In the genomic region with DNA sequence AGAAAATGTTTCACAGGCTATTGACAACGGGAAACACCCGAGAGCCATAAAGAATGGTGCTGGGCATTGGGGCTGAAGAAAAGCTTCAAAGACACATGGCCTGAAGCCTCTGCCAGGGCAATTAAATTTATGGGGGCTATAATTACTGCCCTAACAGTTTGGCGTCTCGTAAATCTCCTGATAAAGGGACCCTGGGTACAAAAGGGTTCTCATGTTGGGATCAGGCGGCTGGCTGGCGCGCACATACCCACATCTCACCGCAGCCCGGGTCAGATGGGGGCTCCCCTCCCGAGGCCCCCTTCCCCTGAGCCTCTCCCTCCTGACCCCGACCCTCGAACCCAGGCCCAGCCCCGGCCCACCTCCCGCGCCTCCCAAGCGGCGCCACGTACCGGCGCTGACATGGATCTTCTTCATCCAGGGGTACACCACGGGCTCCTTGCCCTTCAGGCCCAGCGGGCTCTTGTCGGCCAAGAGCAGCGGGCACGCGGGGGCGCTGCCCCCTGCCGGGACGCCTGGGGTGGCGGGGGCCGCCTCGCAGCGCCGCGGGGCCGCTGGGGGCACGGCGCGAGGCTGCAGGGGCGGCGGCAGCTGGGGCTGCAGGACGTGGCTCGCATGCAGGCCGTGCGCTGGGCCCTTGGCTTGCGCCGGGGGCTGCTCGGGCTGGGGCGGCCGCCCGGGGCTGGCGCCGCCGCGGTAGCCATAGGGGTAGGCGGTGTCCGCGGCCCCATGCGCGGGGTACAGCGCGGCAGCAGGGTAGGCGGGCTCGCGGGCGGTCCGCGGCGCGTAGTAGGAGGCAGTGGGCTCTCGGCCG, we compare ENCODE assay signal across 8 cellular contexts. TPM values are rescaled to one million over a fixed set of nuclear protein-coding genes. Genes with fewer than 3 reads are reported as not detected.
DNase-seq lines count a peak whose midpoint lies in the region; ATAC-seq, FAIRE-seq and TF ChIP-seq lines count a peak whose summit lies in the region.

No MANE protein-coding gene starts in this region.

- no peak for TF ChIP-seq CTCF in astrocyte of the spinal cord (IDR thresholded peaks at IDR 0.05; ENCODE audit: low read depth, low read length)

- H3K36me3 Mint-ChIP-seq in memory B cell, result peaks cover 2% of the 10 kb centered on the region

- TF ChIP-seq POLR2A in GM12892 (IDR thresholded peaks at IDR 0.05; ENCODE audit: low read depth, low read length), result no peak

- DNase-seq in Right ventricle myocardium inferior (ENCODE audit: missing footprints) (no peak), left ventricle myocardium superior (no peak), astrocyte of the spinal cord (ENCODE audit: low read depth, low spot score) (no peak), memory B cell (ENCODE audit: low spot score in 2 of 2) (peak in 1 of 2 donors; percentile 18), aorta (peak; percentile 66 to 84), GM12892 (ENCODE audit: insufficient read length) (no peak), T-helper 1 cell (no peak), cerebellar cortex (ENCODE audit: low spot score) (no peak)

- intact Hi-C loops in Right ventricle myocardium inferior (cut with DNase I), result no loop called here
- intact Hi-C loops in left ventricle myocardium superior (cut with micrococcal nuclease), result no loop called here
- intact Hi-C loops in aorta (cut with DNase I), result loop anchor here in 1 of 2 donors (5.0 kb wide), 1 partner anchor 33 kb away; a partner anchor contains a TSS

- peaks cover 2% of the 10 kb centered on the region for H3K9me3 Mint-ChIP-seq in memory B cell

- WGBS in aorta, 2 donors, result 9% methylated on average over 41 to 72 of the region's 72 CpGs

- H3K4me1 Mint-ChIP-seq in memory B cell, result no peaks in the 10 kb centered on the region

- in situ Hi-C loops in astrocyte of the spinal cord (cut with HindIII; ENCODE audit: low sequenced_read_pairs), result loop anchor here (10.0 kb wide), 1 partner anchor 275 kb away; no protein-coding TSS in a partner anchor

- peaks cover 20% of the 10 kb centered on the region for H3K27me3 Mint-ChIP-seq in memory B cell

- peak overlapping the region; percentile 31 to 68 for H3K27ac ChIP-seq in aorta (ENCODE audit: low read depth in 1 of 2, low read length in 2 of 2)

- no peak overlapping the region for H3K4me3 Mint-ChIP-seq in memory B cell

- no peaks in the 10 kb centered on the region for H3K9me3 ChIP-seq in aorta (ENCODE audit: control insufficient read depth, low read length)

- no peak overlapping the region for H3K27ac Mint-ChIP-seq in memory B cell

- H3K27me3 ChIP-seq in aorta (ENCODE audit: control insufficient read depth in 1 of 2, insufficient read depth in 2 of 2, low read length in 1 of 2), result no peaks in the 10 kb centered on the region

- peak; percentile 13 for ATAC-seq in Right ventricle myocardium inferior
- no peak for ATAC-seq in left ventricle myocardium superior
- peak; percentile 33 for ATAC-seq in memory B cell (ENCODE audit: low read depth)
- ATAC-seq in aorta (ENCODE audit: low FRiP score), result peak; percentile 4

- H3K4me3 ChIP-seq in astrocyte of the spinal cord (ENCODE audit: low read depth, low read length) (peak overlapping the region; percentile 53), aorta (ENCODE audit: low read length in 2 of 2) (peak overlapping the region; percentile 89 to 90)

- no peaks in the 10 kb centered on the region for H3K36me3 ChIP-seq in aorta (ENCODE audit: control insufficient read depth in 1 of 2, insufficient read depth in 2 of 2, low read length in 1 of 2)

- H3K4me1 ChIP-seq in aorta (ENCODE audit: control insufficient read depth in 1 of 2, insufficient read depth in 2 of 2, low read length in 2 of 2), result no peaks in the 10 kb centered on the region

- no peak for FAIRE-seq in GM12892 (lab: Jason Lieb, UNC)

RNA-seq across cellular contexts. Expression of a gene that starts 0.6 kb away (rescaled TPM):
- total RNA-seq in Right ventricle myocardium inferior (0.14 TPM), left ventricle myocardium superior (0.15 TPM), aorta (10 to 100 TPM in 1 of 2 donors, 1 to 10 TPM in 1; 5.6 to 11.6 TPM)
- polyA plus RNA-seq in aorta, result 10 to 100 TPM in 1 of 2 donors, 1 to 10 TPM in 1; 2.6 to 10.1 TPM
- not detected for polyA plus RNA-seq in GM12892 (2012; ENCODE audit: missing spikeins)

RNA-seq across cellular contexts. Expression of a gene that starts 13.5 kb away (rescaled TPM):
- total RNA-seq in Right ventricle myocardium inferior (not detected), left ventricle myocardium superior (not detected), aorta (10 to 100 TPM in 1 of 2 donors, 1 to 10 TPM in 1; 8.0 to 11.8 TPM)
- 1 to 10 TPM; 1.6 to 2.7 TPM for polyA plus RNA-seq in aorta
- not detected for polyA plus RNA-seq in GM12892 (2012; ENCODE audit: missing spikeins)

RNA-seq across cellular contexts. Expression of a gene that starts 17.6 kb away (rescaled TPM):
- total RNA-seq in Right ventricle myocardium inferior (not detected), left ventricle myocardium superior (not detected), aorta (1 to 10 TPM; 6.3 to 7.6 TPM)
- under 1 TPM in 1 of 2 donors, not detected in 1; 0.97 TPM for polyA plus RNA-seq in aorta
- not detected for polyA plus RNA-seq in GM12892 (2012; ENCODE audit: missing spikeins)

RNA-seq across cellular contexts. Expression of a gene that starts 22.4 kb away (rescaled TPM):
- total RNA-seq in Right ventricle myocardium inferior (not detected), left ventricle myocardium superior (0.72 TPM), aorta (10 to 100 TPM in 1 of 2 donors, 1 to 10 TPM in 1; 9.6 to 20.8 TPM)
- 10 to 100 TPM in 1 of 2 donors, 1 to 10 TPM in 1; 3.8 to 12.2 TPM for polyA plus RNA-seq in aorta
- not detected for polyA plus RNA-seq in GM12892 (2012; ENCODE audit: missing spikeins)

RNA-seq across cellular contexts. Expression of a gene that starts 26.5 kb away (rescaled TPM):
- not detected for total RNA-seq in Right ventricle myocardium inferior
- not detected for total RNA-seq in left ventricle myocardium superior
- 1 to 10 TPM; 4.7 to 9.3 TPM for total RNA-seq in aorta
- polyA plus RNA-seq in aorta, result 1 to 10 TPM; 2.4 to 3.3 TPM
- polyA plus RNA-seq in GM12892 (2012; ENCODE audit: missing spikeins), result not detected

Comparison
In these comparisons a context has a peak if more than half of its experiments do, and no peak if none do; other contexts are left out.
1. DNase-seq: peak in aorta (2 of 2); none in Right ventricle myocardium inferior (single experiment), left ventricle myocardium superior (single experiment), astrocyte of the spinal cord (single experiment), GM12892 (single experiment), T-helper 1 cell (0 of 5) and cerebellar cortex (single experiment).